Comparison of ENCODE assay signal across 1 cellular context in genomic region chr7:85424298-85424697, GRCh38.
TF ChIP-seq lines count a peak whose summit lies in the region.

No MANE protein-coding gene starts in this region.

TF ChIP-seq in H1, 55 proteins besides CTCF, POLR2A, EP300 and RAD21:
- TF ChIP-seq RBBP5 (IDR thresholded peaks at IDR 0.05; ENCODE audit: borderline replicate concordance, low read depth, low read length): no peak
- no peak for TF ChIP-seq CBX8 (IDR thresholded peaks at IDR 0.05; ENCODE audit: borderline replicate concordance, low read depth, low read length)
- TF ChIP-seq SAP30 (IDR thresholded peaks at IDR 0.05; ENCODE audit: insufficient read depth, insufficient replicate concordance, low read length): no peak
